Comparison of ENCODE assay signal across 16 cellular contexts in genomic region chr7:28747854-28748253, GRCh38.
"Had no signal": no experiment of that assay in that cellular context is flagged by ENCODE, and none has a peak within 500 bp of the region (broad histone marks: within the 10 kb centered on the region; RNA-seq: fewer than 3 reads in every experiment).

No MANE protein-coding gene starts in this region.

- DNase-seq: activated CD4-positive, alpha-beta T cell treated with anti-CD3 and anti-CD28 coated beads, Interleukin-2, amount 10 ng/mL, durations not matched to agents 24 days and 14 days; activated CD8-positive, alpha-beta T cell treated with anti-CD3 and anti-CD28 coated beads for 36 hours; activated naive CD4-positive, alpha-beta T cell treated with anti-CD3 and anti-CD28 coated beads for 36 hours; activated T-cell treated with anti-CD3 and anti-CD28 coated beads, Interleukin-2, amount 50 U/mL, for 24 hours; effector memory CD8-positive, alpha-beta T cell; hippocampal formation; lower lobe of right lung; retina; stimulated activated CD4-positive, alpha-beta T cell treated with anti-CD3 and anti-CD28 coated beads, Interleukin-2, amount 100 ng/mL, for 24 hours; stimulated activated naive CD4-positive, alpha-beta T cell treated with Interleukin-2 at 50 U/mL for 16 hours; T-helper 1 cell; T-helper 9 cell; transverse colon had no signal

- H3K4me3 Mint-ChIP-seq: activated CD4-positive, alpha-beta T cell treated with anti-CD3 and anti-CD28 coated beads, Interleukin-2, amount 10 ng/mL, durations not matched to agents 24 days and 14 days; activated CD8-positive, alpha-beta T cell treated with anti-CD3 and anti-CD28 coated beads for 36 hours; activated naive CD4-positive, alpha-beta T cell treated with anti-CD3 and anti-CD28 coated beads for 36 hours; activated T-cell treated with anti-CD3 and anti-CD28 coated beads, Interleukin-2, amount 50 U/mL, for 24 hours; effector memory CD8-positive, alpha-beta T cell; mesothelial cell of epicardium had no signal

- H3K9me3 Mint-ChIP-seq: activated CD4-positive, alpha-beta T cell treated with anti-CD3 and anti-CD28 coated beads, Interleukin-2, amount 10 ng/mL, durations not matched to agents 24 days and 14 days; activated CD8-positive, alpha-beta T cell treated with anti-CD3 and anti-CD28 coated beads for 36 hours; activated naive CD4-positive, alpha-beta T cell treated with anti-CD3 and anti-CD28 coated beads for 36 hours; activated T-cell treated with anti-CD3 and anti-CD28 coated beads, Interleukin-2, amount 50 U/mL, for 24 hours; effector memory CD8-positive, alpha-beta T cell; mesothelial cell of epicardium had no signal

- H3K4me1 ChIP-seq: ascending aorta, transverse colon, vagina had no signal

- H3K27ac ChIP-seq: ascending aorta, lower lobe of right lung, transverse colon, vagina had no signal

- H3K27me3 ChIP-seq: ascending aorta, transverse colon, vagina had no signal

- H3K27me3 Mint-ChIP-seq: activated CD4-positive, alpha-beta T cell treated with anti-CD3 and anti-CD28 coated beads, Interleukin-2, amount 10 ng/mL, durations not matched to agents 24 days and 14 days; activated CD8-positive, alpha-beta T cell treated with anti-CD3 and anti-CD28 coated beads for 36 hours had no signal

- H3K4me1 Mint-ChIP-seq: activated CD4-positive, alpha-beta T cell treated with anti-CD3 and anti-CD28 coated beads, Interleukin-2, amount 10 ng/mL, durations not matched to agents 24 days and 14 days had no signal

- H3K4me3 ChIP-seq: ascending aorta, lower lobe of right lung, transverse colon, vagina had no signal

- H3K36me3 ChIP-seq: ascending aorta, lower lobe of right lung, transverse colon, vagina had no signal

- H3K9me3 ChIP-seq: ascending aorta, lower lobe of right lung, transverse colon, vagina had no signal

- H3K36me3 Mint-ChIP-seq: mesothelial cell of epicardium had no signal

- ATAC-seq: activated CD8-positive, alpha-beta T cell treated with anti-CD3 and anti-CD28 coated beads for 36 hours; effector memory CD8-positive, alpha-beta T cell; lower lobe of right lung had no signal
